ENCODE assay signal across 8 cellular contexts in the genomic region with DNA sequence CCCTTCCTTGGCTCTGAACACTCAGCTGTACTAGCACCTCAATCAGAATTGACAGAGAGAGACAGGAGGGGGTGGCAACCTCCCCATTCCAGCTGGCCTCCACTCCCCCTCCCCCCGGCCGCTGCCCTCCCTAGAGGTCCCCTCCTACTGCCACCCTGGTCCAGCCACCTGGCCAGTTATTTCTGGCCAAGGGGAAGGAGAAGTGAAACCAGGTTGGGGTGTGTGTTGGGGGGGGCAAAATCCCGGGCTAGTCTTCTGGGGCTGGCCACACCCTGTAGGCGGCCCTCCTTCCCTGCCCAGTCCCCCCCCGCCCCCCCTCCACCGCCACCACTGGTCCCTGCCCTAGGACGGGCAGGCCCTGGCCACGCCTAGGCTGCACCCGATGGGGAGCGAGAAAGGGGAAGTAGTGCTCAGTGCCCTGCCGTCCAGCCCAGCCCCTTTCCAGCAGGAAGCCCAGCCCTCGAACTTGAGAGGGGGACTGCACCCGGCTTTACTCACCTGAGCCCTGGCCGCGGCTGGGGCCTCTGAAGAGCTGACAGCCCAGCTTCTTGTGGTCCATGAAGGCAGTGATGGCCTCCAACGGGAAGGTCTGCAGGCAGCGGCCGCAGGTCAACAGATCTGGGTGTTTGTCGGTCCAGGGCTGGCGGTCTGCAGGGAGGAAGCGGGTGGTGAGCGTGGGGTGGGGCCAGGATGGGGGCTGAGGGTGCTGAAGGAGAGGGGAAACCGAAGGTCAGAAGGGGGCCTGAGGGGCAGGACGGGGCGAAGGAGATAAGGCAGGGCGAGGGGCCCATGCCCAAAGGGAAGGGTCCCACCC. TPM values are rescaled to one million over a fixed set of nuclear protein-coding genes. Genes with fewer than 3 reads are reported as not detected.
DNase-seq lines count a peak whose midpoint lies in the region; ATAC-seq and TF ChIP-seq lines count a peak whose summit lies in the region.

No MANE protein-coding gene starts in this region.

- peak overlapping the region; percentile 81 to 94 (median 86) for H3K4me3 ChIP-seq in BLaER1 treated with 17β-estradiol and CSF1 and Interleukin-3, amounts not matched to agents 10 nM and 100 nM
- H3K4me3 ChIP-seq in gastroesophageal sphincter (peak overlapping the region; percentile 6 to 56), neural cell (ENCODE audit: low read length) (peak overlapping the region; percentile 62)

- no peak for TF ChIP-seq CTCF in gastroesophageal sphincter (IDR thresholded peaks at IDR 0.05)
- no peak for TF ChIP-seq CTCF in neural cell (IDR thresholded peaks at IDR 0.05; ENCODE audit: poor library complexity, severe bottlenecking)

- no peaks in the 10 kb centered on the region for H3K9me2 ChIP-seq in neural cell (ENCODE audit: insufficient read depth, low read length)

- H3K36me3 ChIP-seq in BLaER1 treated with 17β-estradiol and CSF1 and Interleukin-3, amounts not matched to agents 10 nM and 100 nM = peaks cover 25 to 44% (median 42%) of the 10 kb centered on the region in 11 experiments
- H3K36me3 ChIP-seq in gastroesophageal sphincter (peaks cover 0 to 19% of the 10 kb centered on the region in 2 donors), neural cell (ENCODE audit: insufficient read depth, low read length) (no peaks in the 10 kb centered on the region)

- TF ChIP-seq EP300 in gastroesophageal sphincter (IDR thresholded peaks at IDR 0.05) (no peak), neural cell (conservative IDR thresholded peaks at IDR 0.05; ENCODE audit: poor library complexity, severe bottlenecking) (no peak)

- H3K27ac ChIP-seq in BLaER1 treated with 17β-estradiol and CSF1 and Interleukin-3, amounts not matched to agents 10 nM and 100 nM = peak overlapping the region; percentile 71 to 94 (median 91)
- H3K27ac ChIP-seq in gastroesophageal sphincter = peak overlapping the region in 3 of 4 donors; percentile 53 to 72 (median 69)
- no peak overlapping the region for H3K27ac ChIP-seq in neural cell (ENCODE audit: low read length)

- H2AFZ ChIP-seq in neural cell (ENCODE audit: low read depth, low read length) = no peak overlapping the region

- H4K20me1 ChIP-seq in BLaER1 treated with 17β-estradiol and CSF1 and Interleukin-3, amounts not matched to agents 10 nM and 100 nM = peaks cover 21 to 62% (median 48%) of the 10 kb centered on the region in 11 experiments; a peak in 21 of 22 replicates
- H4K20me1 ChIP-seq in neural cell (ENCODE audit: insufficient read depth) = no peaks in the 10 kb centered on the region

- no peaks in the 10 kb centered on the region for H3K27me3 ChIP-seq in BLaER1 treated with 17β-estradiol and CSF1 and Interleukin-3, amounts not matched to agents 10 nM and 100 nM
- H3K27me3 ChIP-seq in gastroesophageal sphincter (no peaks in the 10 kb centered on the region), neural cell (ENCODE audit: insufficient read depth, low read depth, low read length) (peaks cover 33% of the 10 kb centered on the region)

- H3K4me2 ChIP-seq in BLaER1 treated with 17β-estradiol and CSF1 and Interleukin-3, amounts not matched to agents 10 nM and 100 nM = peak overlapping the region; percentile 90 to 99 (median 97)
- H3K4me2 ChIP-seq in neural cell (ENCODE audit: low read length) = no peak overlapping the region

- peak; percentile 83 for DNase-seq in NCI-H510A treated with DMSO at 0.1 percent for 48 hours (lab: John Stamatoyannopoulos, UW)
- peak; percentile 72 for DNase-seq in activated CD8-positive, alpha-beta memory T cell treated with anti-CD3 and anti-CD28 coated beads, Interleukin-2, amount 50 U/mL, for 48 hours
- DNase-seq in inferior parietal cortex (ENCODE audit: extremely low spot score) = no peak

- peaks cover 40 to 58% (median 53%) of the 10 kb centered on the region in 10 experiments for H3K4me1 ChIP-seq in BLaER1 treated with 17β-estradiol and CSF1 and Interleukin-3, amounts not matched to agents 10 nM and 100 nM
- peaks cover 0 to 48% (median 14%) of the 10 kb centered on the region in 3 donors for H3K4me1 ChIP-seq in gastroesophageal sphincter

- H3K79me2 ChIP-seq in neural cell (replicated peaks; ENCODE audit: insufficient read depth, low read length) = peaks cover 12% of the 10 kb centered on the region

- TF ChIP-seq POLR2A in gastroesophageal sphincter (IDR thresholded peaks at IDR 0.05) = no peak

- H3K9me3 ChIP-seq in BLaER1 treated with 17β-estradiol and CSF1 and Interleukin-3, amounts not matched to agents 10 nM and 100 nM (replicated peaks in 1 of 11) = no peaks in the 10 kb centered on the region
- no peaks in the 10 kb centered on the region for H3K9me3 ChIP-seq in gastroesophageal sphincter
- H3K9me3 ChIP-seq in neural cell (ENCODE audit: low read length) = no peaks in the 10 kb centered on the region

- TF ChIP-seq RAD21 in neural cell (conservative IDR thresholded peaks at IDR 0.05) = no peak

- no peaks in the 10 kb centered on the region for H3F3A ChIP-seq in neural cell (ENCODE audit: insufficient read depth, low read length, poor library complexity, severe bottlenecking)

- WGBS in gastroesophageal sphincter (ENCODE audit: low coverage in 1 of 2), 2 donors = 19 to 45% methylated on average over 3 to 4 of the region's 26 CpGs

- ATAC-seq in GM18867 (IDR thresholded peaks at IDR 0.05; ENCODE audit: unreplicated experiment) = peak; percentile 61
- ATAC-seq in HG02981 (IDR thresholded peaks at IDR 0.05; ENCODE audit: unreplicated experiment) = peak; percentile 48
- ATAC-seq in gastroesophageal sphincter = peak; percentile 62

- peak overlapping the region; percentile 86 to 93 (median 90) for H3K9ac ChIP-seq in BLaER1 treated with 17β-estradiol and CSF1 and Interleukin-3, amounts not matched to agents 10 nM and 100 nM
- no peak overlapping the region for H3K9ac ChIP-seq in neural cell (ENCODE audit: low read length)

TF ChIP-seq in neural cell, 6 proteins besides CTCF, POLR2A, EP300 and RAD21:
- TF ChIP-seq EZH2 (IDR thresholded peaks at IDR 0.05; ENCODE audit: borderline replicate concordance, insufficient read depth, low read length, poor library complexity, severe bottlenecking) (no peak), REST (IDR thresholded peaks at IDR 0.05; ENCODE audit: borderline replicate concordance) (no peak), MXI1 (conservative IDR thresholded peaks at IDR 0.05; ENCODE audit: poor library complexity, severe bottlenecking) (no peak)

RNA-seq across cellular contexts. Expression of gene ZNF296, which starts 0.9 kb away (rescaled TPM):
- total RNA-seq in gastroesophageal sphincter = under 1 TPM in 1 of 4 donors, not detected in 3; 0.50 TPM
- polyA plus RNA-seq in neural cell = 1.0 and 1.4 TPM in 2 replicates
- 0.58 and 0.73 TPM in 2 replicates for polyA minus RNA-seq in neural cell

RNA-seq across cellular contexts. Expression of gene GEMIN7, which starts 3.6 kb away (rescaled TPM):
- 10 to 100 TPM in 3 of 4 donors, 1 to 10 TPM in 1; 6.4 to 17.6 (median 14.8) TPM for total RNA-seq in gastroesophageal sphincter
- polyA plus RNA-seq in neural cell = 14.4 and 26.5 TPM in 2 replicates
- polyA minus RNA-seq in neural cell = 26.4 and 28.5 TPM in 2 replicates

RNA-seq across cellular contexts. Expression of gene PPP1R37, which starts 17.6 kb away (rescaled TPM):
- 10 to 100 TPM; 22.6 to 51.4 (median 24.6) TPM for total RNA-seq in gastroesophageal sphincter
- polyA plus RNA-seq in neural cell = 53.7 and 56.6 TPM in 2 replicates
- polyA minus RNA-seq in neural cell = 51.7 and 67.0 TPM in 2 replicates

RNA-seq across cellular contexts. Expression of gene CLASRP, which starts 36.6 kb away (rescaled TPM):
- total RNA-seq in gastroesophageal sphincter = 10 to 100 TPM; 33.6 to 82.5 (median 54.7) TPM
- 30.1 and 38.4 TPM in 2 replicates for polyA plus RNA-seq in neural cell
- 17.4 and 22.4 TPM in 2 replicates for polyA minus RNA-seq in neural cell

Comparison
In these comparisons a context has a peak if more than half of its experiments do, and no peak if none do; other contexts are left out.
1. H3K4me3 ChIP-seq: peak in every context shown above with its lines; median percentile 86 in BLaER1 treated with 17β-estradiol and CSF1 and Interleukin-3, amounts not matched to agents 10 nM and 100 nM; 62 in neural cell; 31 in gastroesophageal sphincter.